In the genomic region with DNA sequence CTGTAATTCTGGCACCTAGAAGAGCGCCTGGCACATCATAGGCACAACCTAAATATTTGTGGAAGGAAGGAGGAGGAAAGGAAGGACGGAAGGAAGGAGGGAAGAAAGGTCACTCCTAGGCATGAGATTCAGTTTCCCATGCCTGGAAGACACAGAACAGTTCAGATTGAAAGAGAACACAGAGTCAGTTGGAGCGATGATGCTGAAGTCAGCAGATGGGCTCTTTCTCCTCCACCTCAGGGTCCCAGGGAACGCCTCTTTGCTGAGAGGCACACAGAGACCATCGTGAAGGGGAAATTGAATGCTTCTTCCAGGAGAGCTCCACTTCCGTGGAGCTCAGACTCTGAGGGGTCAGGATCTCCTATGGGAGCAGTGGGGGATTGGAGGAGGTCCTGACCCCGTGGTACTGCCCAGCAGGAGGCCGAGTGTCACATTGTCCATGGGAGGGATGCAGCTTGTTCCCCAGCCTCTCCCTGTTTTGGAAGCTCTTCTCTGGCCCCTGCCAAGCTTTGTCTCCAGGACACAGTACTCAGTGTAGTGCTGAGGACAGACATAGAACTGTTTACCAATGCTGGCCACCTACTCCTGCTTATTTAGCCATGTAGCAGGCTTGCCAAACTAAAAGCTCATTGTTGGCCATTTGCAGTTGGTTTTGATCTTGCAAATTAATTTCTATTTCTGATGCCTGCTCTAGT, we compare ENCODE assay signal across 29 cellular contexts. TPM values are rescaled to one million over a fixed set of nuclear protein-coding genes. Genes with fewer than 3 reads are reported as not detected.
DNase-seq lines count a peak whose midpoint lies in the region; ATAC-seq and TF ChIP-seq lines count a peak whose summit lies in the region.
"Had no signal": no experiment of that assay in that cellular context is flagged by ENCODE, and none has a peak within 500 bp of the region (broad histone marks: within the 10 kb centered on the region; RNA-seq: fewer than 3 reads in every experiment).

No MANE protein-coding gene starts in this region.

- TF ChIP-seq EP300 in tibial nerve (IDR thresholded peaks at IDR 0.05): peak in 1 of 2 donors; percentile 78

- H3K4me3 ChIP-seq in heart right ventricle (no peak overlapping the region), tibial nerve (no peak overlapping the region)
- H3K4me3 ChIP-seq: BLaER1 treated with 17β-estradiol and CSF1 and Interleukin-3, amounts not matched to agents 10 nM and 100 nM; body of pancreas; GM23338; left lung; right lobe of liver had no signal

- H3K4me1 ChIP-seq in heart right ventricle (peaks cover 9 to 70% (median 46%) of the 10 kb centered on the region in 9 donors), tibial nerve (peaks cover 0 to 55% (median 36%) of the 10 kb centered on the region in 4 donors)

- TF ChIP-seq POLR2A in tibial nerve (IDR thresholded peaks at IDR 0.05): peak in 1 of 2 donors; percentile 20

- H3K9me3 ChIP-seq in heart right ventricle: no peaks in the 10 kb centered on the region
- H3K9me3 ChIP-seq in tibial nerve: no peaks in the 10 kb centered on the region
- H3K9me3 ChIP-seq: BLaER1 treated with 17β-estradiol and CSF1 and Interleukin-3, amounts not matched to agents 10 nM and 100 nM; body of pancreas; left lung; neutrophil; right lobe of liver had no signal

- H3K27ac Mint-ChIP-seq in activated CD8-positive, alpha-beta T cell treated with anti-CD3 and anti-CD28 coated beads for 36 hours: no peak overlapping the region
- no peak overlapping the region for H3K27ac Mint-ChIP-seq in immature natural killer cell
- H3K27ac Mint-ChIP-seq: activated CD4-positive, alpha-beta memory T cell treated with anti-CD3 and anti-CD28 coated beads, Interleukin-2, amount 10 ng/mL, durations not matched to agents 7 days and 5 days; activated naive CD4-positive, alpha-beta T cell treated with anti-CD3 and anti-CD28 coated beads, Interleukin-2, amount 50 U/mL, for 24 hours; GM23338; T-helper 1 cell treated with Interleukin-12 subunit alpha and Interleukin-12 subunit beta and Interleukin-4 antibody, amounts not matched to agents 30 μg/mL and 1 μg/mL, for 36 hours had no signal

- WGBS in heart right ventricle, 2 donors: 42 to 48% methylated on average over 8 of the region's 8 CpGs
- 38 to 46% methylated on average over 7 to 8 of the region's 8 CpGs for whole genome bisulfite sequencing in tibial nerve, 2 donors

- peak in 7 of 8 donors; percentile 7 to 86 (median 20) for ATAC-seq in heart right ventricle
- ATAC-seq in activated CD8-positive, alpha-beta T cell treated with anti-CD3 and anti-CD28 coated beads for 36 hours: no peak
- ATAC-seq: activated T-cell treated with anti-CD3 and anti-CD28 coated beads, Interleukin-2, amount 50 U/mL, for 4 hours; body of pancreas; GM23338; left lung had no signal

- H3K36me3 ChIP-seq in heart right ventricle (peaks cover 0 to 8% (median 0%) of the 10 kb centered on the region in 9 donors), tibial nerve (peaks cover 0 to 6% (median 0%) of the 10 kb centered on the region in 3 donors)
- H3K36me3 ChIP-seq: BLaER1 treated with 17β-estradiol and CSF1 and Interleukin-3, amounts not matched to agents 10 nM and 100 nM; left lung; right lobe of liver had no signal

- CTCF ChIA-PET in activated CD8-positive, alpha-beta T cell treated with anti-CD3 and anti-CD28 coated beads for 36 hours (lab: Charles Lee): interaction anchor here (1.0 to 1.9 kb wide), 3 partner anchors 22 to 812 kb away, joined by 3 to 7 read pairs (median 7); a partner anchor contains a TSS

- peaks cover 5% of the 10 kb centered on the region for H3K27me3 Mint-ChIP-seq in activated CD8-positive, alpha-beta T cell treated with anti-CD3 and anti-CD28 coated beads for 36 hours
- H3K27me3 Mint-ChIP-seq in immature natural killer cell (ENCODE audit: low read depth in 3 of 3): peaks cover 0 to 6% (median 2%) of the 10 kb centered on the region in 3 donors

- H3K27me3 ChIP-seq in heart right ventricle: no peaks in the 10 kb centered on the region
- H3K27me3 ChIP-seq in tibial nerve: no peaks in the 10 kb centered on the region
- H3K27me3 ChIP-seq: BLaER1 treated with 17β-estradiol and CSF1 and Interleukin-3, amounts not matched to agents 10 nM and 100 nM; body of pancreas; left lung; neutrophil; right lobe of liver had no signal

- H3K36me3 Mint-ChIP-seq in activated CD8-positive, alpha-beta T cell treated with anti-CD3 and anti-CD28 coated beads for 36 hours (ENCODE audit: low read depth): no peaks in the 10 kb centered on the region
- H3K36me3 Mint-ChIP-seq in immature natural killer cell: no peaks in the 10 kb centered on the region
- H3K36me3 Mint-ChIP-seq: activated naive CD4-positive, alpha-beta T cell treated with anti-CD3 and anti-CD28 coated beads, Interleukin-2, amount 50 U/mL, for 24 hours had no signal

- DNase-seq in NCI-H2227 (lab: John Stamatoyannopoulos, UW; ENCODE audit: unreplicated experiment) (peak; percentile 16), NCI-H2227 treated with DMSO at 0.1 percent for 48 hours (lab: John Stamatoyannopoulos, UW) (no peak), heart right ventricle (peak in 1 of 2 donors; percentile 20), middle frontal gyrus (ENCODE audit: extremely low spot score, low spot score) (peak; percentile 75), tibial nerve (ENCODE audit: low spot score in 2 of 2) (peak; percentile 36), immature natural killer cell (no peak), activated gamma-delta T cell treated with Interleukin-2 at 50 U/mL for 16 hours (no peak)
- DNase-seq in activated CD8-positive, alpha-beta T cell treated with anti-CD3 and anti-CD28 coated beads for 36 hours: no peak
- DNase-seq: 8988T; activated CD4-positive, alpha-beta memory T cell treated with anti-CD3 and anti-CD28 coated beads, Interleukin-2, amount 10 ng/mL, durations not matched to agents 7 days and 5 days; activated T-cell treated with anti-CD3 and anti-CD28 coated beads, Interleukin-2, amount 50 U/mL, for 4 hours; body of pancreas; Kasumi-1; left lung; NCI-H1048; NCI-H2107; NCI-H526; right lobe of liver; SIG-M5; stimulated activated naive CD4-positive, alpha-beta T cell treated with Interleukin-2 at 50 U/mL for 16 hours had no signal

- POLR2A ChIA-PET in activated CD8-positive, alpha-beta T cell treated with anti-CD3 and anti-CD28 coated beads for 36 hours (lab: Charles Lee): no interaction called here

- TF ChIP-seq CTCF in heart right ventricle (IDR thresholded peaks at IDR 0.05) (no peak), tibial nerve (IDR thresholded peaks at IDR 0.05) (peak in 1 of 5 experiments; percentile 20)
- no peak for TF ChIP-seq CTCF in activated CD8-positive, alpha-beta T cell treated with anti-CD3 and anti-CD28 coated beads for 36 hours (IDR thresholded peaks at IDR 0.05)

- peak overlapping the region in 6 of 10 donors; percentile 32 to 50 (median 40) for H3K27ac ChIP-seq in heart right ventricle
- H3K27ac ChIP-seq in tibial nerve: peak overlapping the region; percentile 49 to 89 (median 74)
- H3K27ac ChIP-seq: BLaER1 treated with 17β-estradiol and CSF1 and Interleukin-3, amounts not matched to agents 10 nM and 100 nM; body of pancreas; left lung; neutrophil; right lobe of liver; VCaP had no signal

- no peaks in the 10 kb centered on the region for H3K4me1 Mint-ChIP-seq in activated CD8-positive, alpha-beta T cell treated with anti-CD3 and anti-CD28 coated beads for 36 hours (ENCODE audit: low read depth)
- H3K4me1 Mint-ChIP-seq in immature natural killer cell: no peaks in the 10 kb centered on the region
- H3K4me1 Mint-ChIP-seq: activated CD4-positive, alpha-beta memory T cell treated with anti-CD3 and anti-CD28 coated beads, Interleukin-2, amount 10 ng/mL, durations not matched to agents 7 days and 5 days; activated naive CD4-positive, alpha-beta T cell treated with anti-CD3 and anti-CD28 coated beads, Interleukin-2, amount 50 U/mL, for 24 hours had no signal

- intact Hi-C loops in heart right ventricle (cut with DNase I): no loop called here
- intact Hi-C loops in activated CD8-positive, alpha-beta T cell treated with anti-CD3 and anti-CD28 coated beads for 36 hours (cut with micrococcal nuclease): no loop called here

- no peaks in the 10 kb centered on the region for H3K9me3 Mint-ChIP-seq in activated CD8-positive, alpha-beta T cell treated with anti-CD3 and anti-CD28 coated beads for 36 hours
- H3K9me3 Mint-ChIP-seq in immature natural killer cell: no peaks in the 10 kb centered on the region
- H3K9me3 Mint-ChIP-seq: activated CD4-positive, alpha-beta memory T cell treated with anti-CD3 and anti-CD28 coated beads, Interleukin-2, amount 10 ng/mL, durations not matched to agents 7 days and 5 days; activated naive CD4-positive, alpha-beta T cell treated with anti-CD3 and anti-CD28 coated beads, Interleukin-2, amount 50 U/mL, for 24 hours; activated T-cell treated with anti-CD3 and anti-CD28 coated beads, Interleukin-2, amount 50 U/mL, for 4 hours; GM23338; T-helper 1 cell treated with Interleukin-12 subunit alpha and Interleukin-12 subunit beta and Interleukin-4 antibody, amounts not matched to agents 30 μg/mL and 1 μg/mL, for 36 hours had no signal

- no peak overlapping the region for H3K4me3 Mint-ChIP-seq in activated CD8-positive, alpha-beta T cell treated with anti-CD3 and anti-CD28 coated beads for 36 hours
- H3K4me3 Mint-ChIP-seq in immature natural killer cell: no peak overlapping the region
- H3K4me3 Mint-ChIP-seq: activated CD4-positive, alpha-beta memory T cell treated with anti-CD3 and anti-CD28 coated beads, Interleukin-2, amount 10 ng/mL, durations not matched to agents 7 days and 5 days; activated naive CD4-positive, alpha-beta T cell treated with anti-CD3 and anti-CD28 coated beads, Interleukin-2, amount 50 U/mL, for 24 hours; activated T-cell treated with anti-CD3 and anti-CD28 coated beads, Interleukin-2, amount 50 U/mL, for 4 hours; GM23338; T-helper 1 cell treated with Interleukin-12 subunit alpha and Interleukin-12 subunit beta and Interleukin-4 antibody, amounts not matched to agents 30 μg/mL and 1 μg/mL, for 36 hours had no signal

RNA-seq across cellular contexts. Expression of a gene that starts 2.4 kb away (rescaled TPM):
- total RNA-seq in heart right ventricle (1 to 10 TPM in 2 of 10 donors, under 1 TPM in 8; 0.23 to 2.7 (median 0.53) TPM), tibial nerve (not detected)
- polyA plus RNA-seq in heart right ventricle (under 1 TPM in 1 of 2 donors, not detected in 1; 0.30 TPM), immature natural killer cell (not detected)
- total RNA-seq in activated CD8-positive, alpha-beta T cell treated with anti-CD3 and anti-CD28 coated beads for 36 hours: not detected
- total RNA-seq: activated CD4-positive, alpha-beta memory T cell treated with anti-CD3 and anti-CD28 coated beads, Interleukin-2, amount 10 ng/mL, durations not matched to agents 7 days and 5 days; activated T-cell treated with anti-CD3 and anti-CD28 coated beads, Interleukin-2, amount 50 U/mL, for 4 hours; body of pancreas; endothelial cell of umbilical vein; fibroblast of villous mesenchyme; GM23338; HT1080; right lobe of liver had no signal
- polyA plus RNA-seq: endothelial cell of umbilical vein, GM23338 had no signal

RNA-seq across cellular contexts. Expression of a gene that starts 21.4 kb away (rescaled TPM):
- total RNA-seq in heart right ventricle (1 to 10 TPM in 2 of 10 donors, under 1 TPM in 8; 0.34 to 2.4 (median 0.59) TPM), tibial nerve (10 to 100 TPM; 33.0 to 62.0 (median 47.4) TPM)
- polyA plus RNA-seq in heart right ventricle (1 to 10 TPM; 2.3 to 2.9 TPM), immature natural killer cell (under 1 TPM in 2 of 3 donors, not detected in 1; 0.69 to 0.87 TPM)
- total RNA-seq in activated CD8-positive, alpha-beta T cell treated with anti-CD3 and anti-CD28 coated beads for 36 hours: 10 to 100 TPM; 12.9 to 14.0 TPM

RNA-seq across cellular contexts. Expression of a gene that starts 55.0 kb away (rescaled TPM):
- total RNA-seq in heart right ventricle: 10 to 100 TPM in 1 of 10 donors, 1 to 10 TPM in 9; 4.9 to 10.6 (median 6.3) TPM
- 1 to 10 TPM in 1 of 2 donors, under 1 TPM in 1; 0.93 to 1.8 TPM for polyA plus RNA-seq in heart right ventricle
- 10 to 100 TPM; 14.0 to 16.7 (median 16.3) TPM for total RNA-seq in tibial nerve
- 1 to 10 TPM; 2.7 to 3.1 TPM for total RNA-seq in activated CD8-positive, alpha-beta T cell treated with anti-CD3 and anti-CD28 coated beads for 36 hours
- under 1 TPM in 2 of 3 donors, not detected in 1; 0.17 to 0.77 TPM for polyA plus RNA-seq in immature natural killer cell

Comparison
In these comparisons a context has a peak if more than half of its experiments do, and no peak if none do; other contexts are left out.
1. DNase-seq: peak in NCI-H2227 (single experiment), middle frontal gyrus (single experiment) and tibial nerve (2 of 2); none in NCI-H2227 treated with DMSO at 0.1 percent for 48 hours (single experiment), activated CD8-positive, alpha-beta T cell treated with anti-CD3 and anti-CD28 coated beads for 36 hours (single experiment), immature natural killer cell (0 of 3) and activated gamma-delta T cell treated with Interleukin-2 at 50 U/mL for 16 hours (single experiment).
2. RNA of a gene that starts 21.4 kb away (total RNA-seq): 33.0 to 62.0 TPM in tibial nerve and 12.9 to 14.0 TPM in activated CD8-positive, alpha-beta T cell treated with anti-CD3 and anti-CD28 coated beads for 36 hours; 0.34 to 2.4 TPM in heart right ventricle; every median in the first group is over 4 times any median in the second.